In the genomic region with DNA sequence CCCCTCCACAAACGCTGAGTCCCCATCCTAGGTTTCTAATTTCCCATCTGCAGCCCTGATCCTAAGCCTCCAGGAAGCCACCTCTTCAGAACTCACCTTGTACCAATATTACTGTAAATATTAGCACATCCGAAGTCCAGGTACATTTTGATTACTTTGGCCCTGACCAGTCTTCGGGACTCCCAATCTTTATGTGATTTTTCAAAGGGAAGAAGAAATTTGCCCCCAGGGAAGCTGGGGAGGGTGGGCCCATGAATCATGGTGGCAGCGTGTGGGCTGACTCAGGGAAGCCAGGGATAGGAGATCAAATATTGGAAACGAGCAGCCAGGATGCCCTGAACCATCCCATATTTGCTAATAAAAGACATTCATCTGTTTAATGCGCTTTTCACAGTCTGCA, we compare ENCODE assay signal across 14 cellular contexts. TPM values are rescaled to one million over a fixed set of nuclear protein-coding genes. Genes with fewer than 3 reads are reported as not detected.
DNase-seq lines count a peak whose midpoint lies in the region; ATAC-seq, FAIRE-seq and TF ChIP-seq lines count a peak whose summit lies in the region.
"Had no signal": no experiment of that assay in that cellular context is flagged by ENCODE, and none has a peak within 500 bp of the region (broad histone marks: within the 10 kb centered on the region; RNA-seq: fewer than 3 reads in every experiment).

No MANE protein-coding gene starts in this region.

- H3K27ac Mint-ChIP-seq in activated CD8-positive, alpha-beta memory T cell treated with anti-CD3 and anti-CD28 coated beads, Interleukin-2, amount 10 ng/mL, durations not matched to agents 7 days and 5 days = no peak overlapping the region
- H3K27ac Mint-ChIP-seq: CD4-positive, alpha-beta T cell had no signal

- no peaks in the 10 kb centered on the region for H3K36me3 Mint-ChIP-seq in activated CD8-positive, alpha-beta memory T cell treated with anti-CD3 and anti-CD28 coated beads, Interleukin-2, amount 10 ng/mL, durations not matched to agents 7 days and 5 days

- FAIRE-seq in A549 (lab: Jason Lieb, UNC) = no peak
- FAIRE-seq: HTR-8/SVneo had no signal

- H3K79me2 ChIP-seq in HCT116 (ENCODE audit: insufficient read depth, low read length) = no peaks in the 10 kb centered on the region
- H3K79me2 ChIP-seq in PC-9 (ENCODE audit: low read depth) = no peaks in the 10 kb centered on the region

- in situ Hi-C loops in ACHN (cut with HindIII; ENCODE audit: low pct_ligation_motif_present, low pct_unique_long_range_greater_than_20kb, low sequenced_read_pairs) = no loop called here

- 15% methylated on average over 5 of the region's 6 CpGs for WGBS in A549 (ENCODE audit: missing lambda C conversion rate)

- H4K20me1 ChIP-seq in HCT116 (ENCODE audit: insufficient read depth) = no peaks in the 10 kb centered on the region
- H4K20me1 ChIP-seq in PC-9 (ENCODE audit: insufficient read depth) = no peaks in the 10 kb centered on the region

- TF ChIP-seq POLR2A in A549 (IDR thresholded peaks at IDR 0.05; ENCODE audit: low read length) (no peak), HCT116 (IDR thresholded peaks at IDR 0.05; ENCODE audit: borderline replicate concordance, extremely low read depth, insufficient read depth, insufficient read length) (no peak)

- TF ChIP-seq RAD21 in A549 (conservative IDR thresholded peaks at IDR 0.05 in 1 of 2, IDR thresholded peaks at IDR 0.05 in 1 of 2) = no peak
- no peak for TF ChIP-seq RAD21 in HCT116 (IDR thresholded peaks at IDR 0.05; ENCODE audit: low read depth)

- H3K4me1 ChIP-seq in A549 (0 out of 3 replicates have a peak, but pooled peaks cover 5% of the 10 kb centered on the region), HCT116 (ENCODE audit: control insufficient read depth in 1 of 2, insufficient read depth in 2 of 2, low read length in 2 of 2) (peaks cover 0 to 9% of the 10 kb centered on the region in 2 experiments; a peak in 2 of 4 replicates), PC-9 (replicated peaks; ENCODE audit: insufficient read depth) (peaks cover 8% of the 10 kb centered on the region), foreskin keratinocyte (peaks cover 5% of the 10 kb centered on the region)
- H3K4me1 ChIP-seq: HAP-1 had no signal

- TF ChIP-seq EP300 in A549 (IDR thresholded peaks at IDR 0.05) = no peak

- H3K9me2 ChIP-seq in HCT116 (ENCODE audit: insufficient read depth) = no peaks in the 10 kb centered on the region
- no peaks in the 10 kb centered on the region for H3K9me2 ChIP-seq in PC-9 (ENCODE audit: insufficient read depth)

- no peak overlapping the region for H3K4me3 ChIP-seq in A549
- H3K4me3 ChIP-seq in HCT116 (replicated peaks in 1 of 2; ENCODE audit: low read depth in 1 of 2, low read length in 2 of 2) = no peak overlapping the region
- no peak overlapping the region for H3K4me3 ChIP-seq in PC-9
- H3K4me3 ChIP-seq: HAP-1, MG63, SK-N-MC had no signal

- no peaks in the 10 kb centered on the region for H3F3A ChIP-seq in PC-9 (ENCODE audit: insufficient read depth, low read depth)

- no peak overlapping the region for H3K9ac ChIP-seq in HCT116 (ENCODE audit: low read length)

- peaks cover 26% of the 10 kb centered on the region for H3K27me3 Mint-ChIP-seq in activated CD8-positive, alpha-beta memory T cell treated with anti-CD3 and anti-CD28 coated beads, Interleukin-2, amount 10 ng/mL, durations not matched to agents 7 days and 5 days

- H3K9me3 ChIP-seq in A549 (no peaks in the 10 kb centered on the region), HCT116 (ENCODE audit: control insufficient read depth in 1 of 2, insufficient read depth in 1 of 2, low read depth in 1 of 2, low read length in 2 of 2) (no peaks in the 10 kb centered on the region), PC-9 (ENCODE audit: insufficient read depth, low read depth) (no peaks in the 10 kb centered on the region)
- H3K9me3 ChIP-seq: HAP-1, MG63 had no signal

- ATAC-seq in A549 = no peak
- no peak for ATAC-seq in HCT116
- ATAC-seq in foreskin keratinocyte = peak; percentile 66
- ATAC-seq in activated CD8-positive, alpha-beta memory T cell treated with anti-CD3 and anti-CD28 coated beads, Interleukin-2, amount 10 ng/mL, durations not matched to agents 7 days and 5 days = no peak

- H3K4me2 ChIP-seq in A549 (peak overlapping the region; percentile 64; the same call in 2 of the 3 replicates), HCT116 (ENCODE audit: low read length) (0 out of 2 replicates have a peak overlapping the region, but pooled peaks have one; percentile 52), PC-9 (peak overlapping the region; percentile 63; the same call in 1 of the 2 replicates)

- RAD21 ChIA-PET in HCT116 (lab: Charles Lee; ENCODE audit: low non-redundant PET in 1 of 2, low total read pairs in 2 of 2, uncharacterized antibody in 2 of 2, unreplicated experiment in 2 of 2) = interaction anchor here (0.9 to 1.4 kb wide), 5 partner anchors 9 to 122 kb away, joined by 3 to 9 read pairs (median 4); a partner anchor contains a TSS

- DNase-seq in A549 (ENCODE audit: low read depth in 1 of 2, low spot score in 1 of 2) (no peak), HCT116 (ENCODE audit: low read depth, low spot score) (no peak), PC-9 (peak in 1 of 2 experiments; percentile 54), foreskin keratinocyte (no peak), SHP77 (lab: John Stamatoyannopoulos, UW) (no peak), NCI-H1930 (lab: John Stamatoyannopoulos, UW) (no peak), ACHN (no peak)
- DNase-seq in activated CD8-positive, alpha-beta memory T cell treated with anti-CD3 and anti-CD28 coated beads, Interleukin-2, amount 10 ng/mL, durations not matched to agents 7 days and 5 days = no peak

- H3K9me3 Mint-ChIP-seq in activated CD8-positive, alpha-beta memory T cell treated with anti-CD3 and anti-CD28 coated beads, Interleukin-2, amount 10 ng/mL, durations not matched to agents 7 days and 5 days (ENCODE audit: low read depth) = no peaks in the 10 kb centered on the region
- H3K9me3 Mint-ChIP-seq: CD4-positive, alpha-beta T cell had no signal

- TF ChIP-seq CTCF in A549 (IDR thresholded peaks at IDR 0.05) = no peak
- TF ChIP-seq CTCF in HCT116 (IDR thresholded peaks at IDR 0.05 in 2 of 3, conservative IDR thresholded peaks at IDR 0.05 in 1 of 3; ENCODE audit: borderline replicate concordance in 1 of 3, insufficient read depth in 1 of 3, low read depth in 2 of 3, low read length in 2 of 3) = no peak
- no peak for TF ChIP-seq CTCF in PC-9 (conservative IDR thresholded peaks at IDR 0.05)
- TF ChIP-seq CTCF in foreskin keratinocyte (conservative IDR thresholded peaks at IDR 0.05) = no peak

- H3K27ac ChIP-seq in A549 (no peak overlapping the region), HCT116 (ENCODE audit: low read depth, low read length) (no peak overlapping the region), PC-9 (no peak overlapping the region), foreskin keratinocyte (no peak overlapping the region)
- H3K27ac ChIP-seq: SK-N-MC had no signal

- BruUV-seq in HCT116 (replicated peaks; lab: Mats Ljungman, UMichigan) (no TSS peak), PC-9 (replicated peaks; lab: Mats Ljungman, UMichigan) (no TSS peak)

- H2AFZ ChIP-seq in HCT116 (ENCODE audit: low read depth, low read length, poor library complexity, severe bottlenecking) (peak overlapping the region; percentile 94), PC-9 (no peak overlapping the region)

- CTCF ChIA-PET in A549 (lab: Yijun Ruan, JAX) (interaction anchor here (0.6 to 9.9 kb wide), 23 partner anchors 10 to 1695 kb away, joined by 3 to 89 read pairs (median 3); a partner anchor contains a TSS), HCT116 (lab: Charles Lee) (interaction anchor here (0.6 to 4.2 kb wide), 22 partner anchors 9 to 928 kb away, joined by 3 to 37 read pairs (median 4); a partner anchor contains a TSS), PC-9 (lab: Charles Lee) (interaction anchor here (0.6 to 2.1 kb wide), 6 partner anchors 21 to 906 kb away, joined by 4 to 12 read pairs (median 5); a partner anchor contains a TSS)
- CTCF ChIA-PET in activated CD8-positive, alpha-beta memory T cell treated with anti-CD3 and anti-CD28 coated beads, Interleukin-2, amount 10 ng/mL, durations not matched to agents 7 days and 5 days (lab: Charles Lee) = interaction anchor here (0.6 to 11.1 kb wide), 24 partner anchors 9 to 678 kb away, joined by 3 to 269 read pairs (median 4); no protein-coding TSS in a partner anchor

- POLR2A ChIA-PET in A549 (lab: Yijun Ruan, JAX) = interaction anchor here (1.0 kb wide), 1 partner anchor 123 kb away, joined by 4 read pairs; a partner anchor contains a TSS
- POLR2A ChIA-PET in HCT116 (lab: Charles Lee) = interaction anchor here (0.9 to 1.3 kb wide), 2 partner anchors 24 to 116 kb away, joined by 3 to 4 read pairs; no protein-coding TSS in a partner anchor
- POLR2A ChIA-PET in PC-9 (lab: Charles Lee; ENCODE audit: unreplicated experiment) = interaction anchor here (0.6 kb wide), 1 partner anchor 701 kb away, joined by 6 read pairs; no protein-coding TSS in a partner anchor

- H3K4me3 Mint-ChIP-seq in activated CD8-positive, alpha-beta memory T cell treated with anti-CD3 and anti-CD28 coated beads, Interleukin-2, amount 10 ng/mL, durations not matched to agents 7 days and 5 days = no peak overlapping the region
- H3K4me3 Mint-ChIP-seq: B cell; CD4-positive, alpha-beta T cell had no signal

- peaks cover 9% of the 10 kb centered on the region for H3K4me1 Mint-ChIP-seq in activated CD8-positive, alpha-beta memory T cell treated with anti-CD3 and anti-CD28 coated beads, Interleukin-2, amount 10 ng/mL, durations not matched to agents 7 days and 5 days

- H3K36me3 ChIP-seq in HCT116 (ENCODE audit: control insufficient read depth in 1 of 2, insufficient read depth in 2 of 2, low read length in 2 of 2) (no peaks in the 10 kb centered on the region), PC-9 (ENCODE audit: low read depth) (no peaks in the 10 kb centered on the region)
- H3K36me3 ChIP-seq: HAP-1, MG63 had no signal

- intact Hi-C loops in HCT116 (cut with micrococcal nuclease) (loop anchor here (2.0 to 5.0 kb wide), 3 partner anchors 117 to 1696 kb away; no protein-coding TSS in a partner anchor), PC-9 (cut with micrococcal nuclease; ENCODE audit: unreplicated experiment) (no loop called here)

- peaks cover 5% of the 10 kb centered on the region for H3K27me3 ChIP-seq in HCT116 (ENCODE audit: insufficient read depth, low read length)
- 0 out of 2 replicates have a peak, but pooled peaks cover 9% of the 10 kb centered on the region for H3K27me3 ChIP-seq in PC-9 (ENCODE audit: insufficient read depth, low read depth)
- peaks cover 7% of the 10 kb centered on the region for H3K27me3 ChIP-seq in foreskin keratinocyte
- H3K27me3 ChIP-seq: MG63 had no signal

RNA-seq across cellular contexts. Expression of a gene that starts 46.7 kb away (rescaled TPM):
- polyA plus RNA-seq in A549 (2011; rRNA removed) (1.1 and 1.4 TPM in 2 replicates), A549 (2017; fragmentation: RNase III; extraction: RNeasy Plus Mini Kit Qiagen cat#74134 plus additional on column Dnase treatment) (0.20 to 0.24 TPM (median 0.21 TPM) in 3 replicates), foreskin keratinocyte (34.5 and 35.5 TPM in 2 replicates)
- polyA plus RNA-seq in A549 (2012; cell fraction: cytosol; rRNA removed) = 0.24 and 0.51 TPM in 2 replicates
- polyA plus RNA-seq in A549 (2012; cell fraction: nucleus; rRNA removed) = 0.17 and 0.27 TPM in 2 replicates
- 0.73 and 1.1 TPM in 2 replicates for polyA minus RNA-seq in A549 (2011; rRNA and poly(A)+ RNA removed)
- total RNA-seq in HCT116 (2021; ENCODE audit: unreplicated experiment) (32.4 TPM), PC-9 (2021) (8.8 and 9.5 TPM in 2 replicates), foreskin keratinocyte (70.3 and 80.8 TPM in 2 replicates)
- 37.3 and 44.7 TPM in 2 replicates for polyA plus RNA-seq in HCT116 (2012)
- total RNA-seq in activated CD8-positive, alpha-beta memory T cell treated with anti-CD3 and anti-CD28 coated beads, Interleukin-2, amount 10 ng/mL, durations not matched to agents 7 days and 5 days = 10 to 100 TPM; 54.8 to 64.3 TPM
